Comparison of ENCODE assay signal across 1 cellular context in the genomic region with DNA sequence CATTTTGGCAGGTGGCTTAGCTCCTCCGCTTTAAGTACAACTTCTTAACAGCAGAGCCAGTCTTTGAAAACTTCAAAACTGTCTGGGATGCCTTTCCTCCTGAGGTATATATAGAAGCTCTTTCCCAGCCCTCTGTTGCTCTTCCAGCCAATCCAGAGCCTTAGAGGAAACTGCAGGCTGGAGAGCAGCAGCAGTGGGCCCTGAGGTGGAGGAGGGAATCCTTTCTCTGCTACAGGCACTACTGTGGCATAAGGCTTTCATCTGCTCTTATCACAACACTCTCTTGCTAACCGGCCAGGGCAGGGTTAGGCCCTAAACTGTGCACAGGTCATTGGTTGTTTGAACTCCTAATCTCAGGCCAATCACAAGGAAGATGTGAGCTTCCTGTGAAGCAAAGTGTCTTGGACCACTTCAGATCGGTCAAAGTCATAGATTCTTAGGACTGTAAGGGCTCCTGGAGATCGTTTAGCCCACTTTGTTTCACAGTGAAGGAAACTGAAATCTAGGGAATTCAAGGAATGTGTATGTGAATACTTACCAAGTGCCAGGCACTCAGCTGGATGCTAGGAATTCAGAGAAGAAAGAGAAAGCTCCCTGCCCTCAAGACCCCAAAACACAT.
TF ChIP-seq lines count a peak whose summit lies in the region.

A gene with protein sequence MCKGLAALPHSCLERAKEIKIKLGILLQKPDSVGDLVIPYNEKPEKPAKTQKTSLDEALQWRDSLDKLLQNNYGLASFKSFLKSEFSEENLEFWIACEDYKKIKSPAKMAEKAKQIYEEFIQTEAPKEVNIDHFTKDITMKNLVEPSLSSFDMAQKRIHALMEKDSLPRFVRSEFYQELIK (minus strand): TSS at position 84 of the 619 bp plus-strand sequence. CDS start 81 bp downstream, at position 3.

TF ChIP-seq in A549, 52 proteins besides CTCF, POLR2A, EP300 and RAD21:
- TF ChIP-seq TP53 (CRISPR knock-in tag; IDR thresholded peaks at IDR 0.05) (no peak), BHLHE40 (IDR thresholded peaks at IDR 0.05; ENCODE audit: low read depth, low read length) (no peak), POLR2AphosphoS2 (conservative IDR thresholded peaks at IDR 0.05; ENCODE audit: low read length) (no peak), MYC (IDR thresholded peaks at IDR 0.05; ENCODE audit: borderline replicate concordance, low read length) (no peak), HOXB5 (CRISPR knock-in tag; IDR thresholded peaks at IDR 0.05) (no peak), SMC3 (IDR thresholded peaks at IDR 0.05) (no peak)
